In the genomic region with DNA sequence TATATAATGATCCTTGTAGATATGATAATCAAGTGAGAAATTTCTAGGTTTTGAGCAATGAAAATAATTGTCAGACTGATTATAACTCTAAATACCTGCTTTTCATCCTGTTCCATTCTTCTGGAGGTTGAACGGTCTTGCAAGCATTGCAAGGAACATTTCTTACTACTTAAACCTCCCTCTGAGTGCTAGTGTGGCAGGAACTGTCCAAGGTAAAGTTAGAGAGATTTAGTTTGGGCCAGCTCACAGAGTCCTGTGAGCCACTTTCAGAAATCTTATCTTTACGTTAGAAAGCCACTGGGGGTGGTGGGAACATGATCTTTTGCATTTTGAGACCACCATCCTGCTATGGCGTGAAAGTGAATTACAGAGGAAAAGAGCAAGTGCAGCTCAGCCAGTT, we compare ENCODE assay signal across 30 cellular contexts.
"Had no signal": no experiment of that assay in that cellular context is flagged by ENCODE, and none has a peak within 500 bp of the region (broad histone marks: within the 10 kb centered on the region; RNA-seq: fewer than 3 reads in every experiment).

No MANE protein-coding gene starts in this region.

- H3K4me3 Mint-ChIP-seq: immature natural killer cell; natural killer cell; nephron progenitor cell; stimulated activated naive B cell treated with anti-CD40 and anti-IgM and Interleukin-4, amounts not matched to agents 10 μg/mL and 1 μg/mL and 100 μg/mL, for 72 hours had no signal

- DNase-seq: hypothalamus; immature natural killer cell; kidney; left colon; left lung; lower lobe of right lung; mammary epithelial cell; midbrain; mucosa of descending colon; natural killer cell; nephron progenitor cell; pancreas; posterior cingulate gyrus; retina; right cardiac atrium; stimulated activated CD4-positive, alpha-beta T cell treated with anti-CD3 and anti-CD28 coated beads, Interleukin-12 subunit alpha, Interleukin-12 subunit beta, amount 100 ng/mL, for 4 hours; stimulated activated CD4-positive, alpha-beta T cell treated with anti-CD3 and anti-CD28 coated beads, Interleukin-15, amount 100 ng/mL, for 24 hours; stimulated activated CD4-positive, alpha-beta T cell treated with anti-CD3 and anti-CD28 coated beads, Interleukin-2, amount 100 ng/mL, for 24 hours; stimulated activated CD4-positive, alpha-beta T cell treated with anti-CD3 and anti-CD28 coated beads, Interleukin-4, amount 100 ng/mL, for 1 hour; stimulated activated naive B cell treated with anti-CD40 and anti-IgM and Interleukin-4, amounts not matched to agents 10 μg/mL and 1 μg/mL and 100 μg/mL, for 72 hours; stimulated activated naive CD8-positive, alpha-beta T cell treated with anti-CD3 and anti-CD28 coated beads, Interleukin-15, Interleukin-2, amounts not matched to agents 100 U/mL and 50 U/mL, for 24 hours; stomach; testis; thyroid gland; transverse colon; upper lobe of left lung had no signal

- H3K27me3 ChIP-seq: left lung, pancreas, stomach, testis, thyroid gland, transverse colon, upper lobe of left lung, vagina had no signal

- H3K36me3 ChIP-seq: left lung, lower lobe of right lung, pancreas, prostate gland, stomach, thyroid gland, transverse colon, upper lobe of left lung, vagina had no signal

- H3K4me1 Mint-ChIP-seq: immature natural killer cell; natural killer cell; nephron progenitor cell; stimulated activated naive B cell treated with anti-CD40 and anti-IgM and Interleukin-4, amounts not matched to agents 10 μg/mL and 1 μg/mL and 100 μg/mL, for 72 hours had no signal

- H3K36me3 Mint-ChIP-seq: immature natural killer cell; natural killer cell; stimulated activated naive B cell treated with anti-CD40 and anti-IgM and Interleukin-4, amounts not matched to agents 10 μg/mL and 1 μg/mL and 100 μg/mL, for 72 hours had no signal

- H3K4me1 ChIP-seq: left lung, lower lobe of right lung, pancreas, prostate gland, stomach, testis, thyroid gland, transverse colon, upper lobe of left lung, vagina had no signal

- H3K27ac ChIP-seq: left lung, lower lobe of right lung, pancreas, prostate gland, skin epidermis, stomach, testis, thyroid gland, transverse colon, upper lobe of left lung, vagina had no signal

- H3K9me3 Mint-ChIP-seq: nephron progenitor cell; stimulated activated naive B cell treated with anti-CD40 and anti-IgM and Interleukin-4, amounts not matched to agents 10 μg/mL and 1 μg/mL and 100 μg/mL, for 72 hours had no signal

- H3K9me3 ChIP-seq: left lung, lower lobe of right lung, mucosa of descending colon, pancreas, prostate gland, stomach, testis, thyroid gland, transverse colon, upper lobe of left lung, vagina had no signal

- H3K4me3 ChIP-seq: left lung, lower lobe of right lung, mucosa of descending colon, pancreas, prostate gland, skin epidermis, stomach, testis, thyroid gland, transverse colon, upper lobe of left lung, vagina had no signal

- H3K27ac Mint-ChIP-seq: immature natural killer cell; natural killer cell; nephron progenitor cell; stimulated activated naive B cell treated with anti-CD40 and anti-IgM and Interleukin-4, amounts not matched to agents 10 μg/mL and 1 μg/mL and 100 μg/mL, for 72 hours had no signal

- ATAC-seq: left colon; left lung; lower lobe of right lung; mucosa of descending colon; natural killer cell; pancreas; right cardiac atrium; sciatic nerve; stimulated activated naive B cell treated with anti-CD40 and anti-IgM and Interleukin-4, amounts not matched to agents 10 μg/mL and 1 μg/mL and 100 μg/mL, for 72 hours; stimulated activated naive CD8-positive, alpha-beta T cell treated with anti-CD3 and anti-CD28 coated beads, Interleukin-15, Interleukin-2, amounts not matched to agents 100 U/mL and 50 U/mL, for 24 hours had no signal
